ENCODE assay signal across 8 cellular contexts in the genomic region with DNA sequence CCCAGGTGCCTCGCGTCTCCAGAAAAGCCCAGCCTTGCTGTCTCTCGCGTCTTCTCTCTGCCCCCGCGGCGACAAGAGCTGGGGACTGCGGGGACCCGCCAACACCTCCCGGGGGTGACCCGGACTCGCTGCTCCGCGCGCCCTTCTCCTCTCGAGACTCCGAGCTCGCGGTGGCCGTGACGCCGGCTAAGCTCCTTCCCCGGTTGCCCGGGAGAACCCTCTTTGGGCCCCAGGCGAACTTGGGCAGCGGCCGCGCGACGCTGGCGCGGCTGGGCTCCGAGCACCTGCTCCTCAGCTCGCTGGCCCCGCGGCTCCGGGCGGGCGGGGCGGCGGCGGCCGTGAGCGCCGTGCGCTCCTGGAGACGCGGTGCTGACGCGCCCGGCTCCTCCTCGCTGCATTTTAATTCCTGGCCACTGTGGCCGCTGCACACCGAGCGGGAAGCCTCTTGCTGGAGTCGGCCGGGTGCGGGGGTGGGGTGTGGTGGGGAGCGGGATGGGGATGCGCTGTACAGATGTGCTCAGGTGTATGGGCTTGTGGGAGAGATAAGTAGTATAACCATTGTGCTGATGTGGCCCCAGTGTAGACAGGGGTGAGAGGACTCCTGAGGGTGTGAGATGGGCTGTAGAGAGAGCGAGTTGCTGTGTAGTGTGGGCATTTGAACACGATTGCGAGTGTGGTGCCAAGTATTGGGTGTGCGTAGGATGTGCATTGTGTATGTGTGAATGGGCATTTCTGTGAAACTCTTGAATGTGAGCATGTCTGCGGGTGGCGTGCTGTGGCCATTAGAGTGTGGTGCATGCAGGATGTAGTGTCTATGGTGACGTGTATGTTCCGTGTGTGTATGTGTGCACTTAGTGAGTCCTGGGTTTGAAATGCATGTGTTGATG. TPM values are rescaled to one million over a fixed set of nuclear protein-coding genes. Genes with fewer than 3 reads are reported as not detected.
A peak's percentile ranks its signal among the peaks of the same experiment; 100 is the strongest.
DNase-seq lines count a peak whose midpoint lies in the region; ATAC-seq and TF ChIP-seq lines count a peak whose summit lies in the region.
"Had no signal": no experiment of that assay in that cellular context is flagged by ENCODE, and none has a peak within 500 bp of the region (broad histone marks: within the 10 kb centered on the region; RNA-seq: fewer than 3 reads in every experiment).

TSS of gene ASIC2 (minus strand) at position 315 of the 887 bp plus-strand sequence.

- H3K9me3 ChIP-seq in HUES6 (ENCODE audit: control insufficient read depth, insufficient read depth, low read depth, low read length), result no peaks in the 10 kb centered on the region
- H3K9me3 ChIP-seq in iPS-15b (ENCODE audit: control insufficient read depth, insufficient read depth, low read length), result no peaks in the 10 kb centered on the region
- H3K9me3 ChIP-seq in stomach, result no peaks in the 10 kb centered on the region

- H3K27ac Mint-ChIP-seq in activated T-helper 17 cell treated with anti-CD3 and anti-CD28 coated beads, Interleukin-2, amount 50 U/mL, for 72 hours, result no peak within 1 kb of the TSS
- no peak within 1 kb of the TSS for H3K27ac Mint-ChIP-seq in activated naive CD4-positive, alpha-beta T cell treated with anti-CD3 and anti-CD28 coated beads, Interleukin-2, amount 10 ng/mL, durations not matched to agents 7 days and 5 days

- no peak for TF ChIP-seq CTCF in stomach (IDR thresholded peaks at IDR 0.05)

- H3K4me1 Mint-ChIP-seq in activated T-helper 17 cell treated with anti-CD3 and anti-CD28 coated beads, Interleukin-2, amount 50 U/mL, for 72 hours, result peaks cover 7% of the 10 kb centered on the region
- peaks cover 4% of the 10 kb centered on the region for H3K4me1 Mint-ChIP-seq in activated naive CD4-positive, alpha-beta T cell treated with anti-CD3 and anti-CD28 coated beads, Interleukin-2, amount 10 ng/mL, durations not matched to agents 7 days and 5 days

- H3K4me3 ChIP-seq in HUES6 (ENCODE audit: low read depth, low read length) (peak within 1 kb of the TSS; percentile 69), iPS-15b (ENCODE audit: low read depth, low read length) (peak within 1 kb of the TSS; percentile 66), stomach (peak within 1 kb of the TSS; percentile 21 to 50 (median 36))

- H3K27ac ChIP-seq in HUES6 (ENCODE audit: low read depth, low read length) (no peak within 1 kb of the TSS), stomach (no peak within 1 kb of the TSS)

- intact Hi-C loops in stomach (cut with DNase I; ENCODE audit: low total_unique reads) (no loop called here), sciatic nerve (cut with DNase I) (no loop called here)

- TF ChIP-seq POLR2A in stomach (IDR thresholded peaks at IDR 0.05), result no peak

- WGBS in stomach, 5 donors, result 8 to 29% (median 9%) methylated on average over 19 to 68 of the region's 68 CpGs

- H3K36me3 Mint-ChIP-seq in activated T-helper 17 cell treated with anti-CD3 and anti-CD28 coated beads, Interleukin-2, amount 50 U/mL, for 72 hours (ENCODE audit: low read depth), result no peaks in the 10 kb centered on the region
- no peaks in the 10 kb centered on the region for H3K36me3 Mint-ChIP-seq in activated naive CD4-positive, alpha-beta T cell treated with anti-CD3 and anti-CD28 coated beads, Interleukin-2, amount 10 ng/mL, durations not matched to agents 7 days and 5 days

- H3K4me1 ChIP-seq in HUES6 (ENCODE audit: control insufficient read depth, insufficient read depth, low read length) (peaks cover 4% of the 10 kb centered on the region; the same call in 1 of the 2 replicates), iPS-15b (ENCODE audit: control insufficient read depth, insufficient read depth, low read length) (no peaks in the 10 kb centered on the region), stomach (peaks cover 19 to 24% (median 22%) of the 10 kb centered on the region in 4 donors)

- CTCF ChIA-PET in activated naive CD4-positive, alpha-beta T cell treated with anti-CD3 and anti-CD28 coated beads, Interleukin-2, amount 10 ng/mL, durations not matched to agents 7 days and 5 days (lab: Charles Lee), result no interaction called here

- H3K27me3 Mint-ChIP-seq in activated T-helper 17 cell treated with anti-CD3 and anti-CD28 coated beads, Interleukin-2, amount 50 U/mL, for 72 hours, result peaks cover 45% of the 10 kb centered on the region
- peaks cover 65% of the 10 kb centered on the region for H3K27me3 Mint-ChIP-seq in activated naive CD4-positive, alpha-beta T cell treated with anti-CD3 and anti-CD28 coated beads, Interleukin-2, amount 10 ng/mL, durations not matched to agents 7 days and 5 days

- no peak for DNase-seq in stomach
- DNase-seq in activated naive CD4-positive, alpha-beta T cell treated with anti-CD3 and anti-CD28 coated beads, Interleukin-2, amount 10 ng/mL, durations not matched to agents 7 days and 5 days, result no peak
- DNase-seq in sciatic nerve (ENCODE audit: low spot score), result no peak

- H3K36me3 ChIP-seq in HUES6 (ENCODE audit: control insufficient read depth, insufficient read depth, low read length), result no peaks in the 10 kb centered on the region
- no peaks in the 10 kb centered on the region for H3K36me3 ChIP-seq in iPS-15b (ENCODE audit: control insufficient read depth, insufficient read depth, low read length)
- H3K36me3 ChIP-seq in stomach, result no peaks in the 10 kb centered on the region

- H3K4me3 Mint-ChIP-seq in activated T-helper 17 cell treated with anti-CD3 and anti-CD28 coated beads, Interleukin-2, amount 50 U/mL, for 72 hours, result peak within 1 kb of the TSS; percentile 27
- H3K4me3 Mint-ChIP-seq in activated naive CD4-positive, alpha-beta T cell treated with anti-CD3 and anti-CD28 coated beads, Interleukin-2, amount 10 ng/mL, durations not matched to agents 7 days and 5 days, result no peak within 1 kb of the TSS

- no peak for ATAC-seq in activated T-helper 17 cell treated with anti-CD3 and anti-CD28 coated beads, Interleukin-2, amount 50 U/mL, for 72 hours (replicated peaks)
- ATAC-seq in HG02970 (IDR thresholded peaks at IDR 0.05; ENCODE audit: low FRiP score, unreplicated experiment) (no peak), sciatic nerve (no peak)

- H3K9ac ChIP-seq in HUES6 (ENCODE audit: low read length) (peak within 1 kb of the TSS; percentile 34), iPS-15b (ENCODE audit: low read depth, low read length) (no peak within 1 kb of the TSS)

- H3K9me3 Mint-ChIP-seq in activated T-helper 17 cell treated with anti-CD3 and anti-CD28 coated beads, Interleukin-2, amount 50 U/mL, for 72 hours, result no peaks in the 10 kb centered on the region
- no peaks in the 10 kb centered on the region for H3K9me3 Mint-ChIP-seq in activated naive CD4-positive, alpha-beta T cell treated with anti-CD3 and anti-CD28 coated beads, Interleukin-2, amount 10 ng/mL, durations not matched to agents 7 days and 5 days

- TF ChIP-seq EP300 in stomach (IDR thresholded peaks at IDR 0.05), result no peak

- peaks cover 89% of the 10 kb centered on the region for H3K27me3 ChIP-seq in HUES6 (ENCODE audit: control insufficient read depth, insufficient read depth, low read length)
- H3K27me3 ChIP-seq in iPS-15b (ENCODE audit: control insufficient read depth, insufficient read depth, low read length), result peaks cover 49% of the 10 kb centered on the region
- peaks cover 11 to 86% (median 50%) of the 10 kb centered on the region in 3 donors for H3K27me3 ChIP-seq in stomach

RNA-seq across cellular contexts. Expression of gene ASIC2, which starts in this region (rescaled TPM):
- total RNA-seq in activated T-helper 17 cell treated with anti-CD3 and anti-CD28 coated beads, Interleukin-2, amount 50 U/mL, for 72 hours, result not detected
- total RNA-seq in stomach (under 1 TPM in 1 of 5 donors, not detected in 4; 0.18 TPM), sciatic nerve (1.1 TPM)
- polyA plus RNA-seq in stomach, result under 1 TPM in 1 of 3 donors, not detected in 2; 0.13 TPM
- total RNA-seq: SK-MEL-5 had no signal
